13 cellular contexts compared by ENCODE assay signal in the genomic region with DNA sequence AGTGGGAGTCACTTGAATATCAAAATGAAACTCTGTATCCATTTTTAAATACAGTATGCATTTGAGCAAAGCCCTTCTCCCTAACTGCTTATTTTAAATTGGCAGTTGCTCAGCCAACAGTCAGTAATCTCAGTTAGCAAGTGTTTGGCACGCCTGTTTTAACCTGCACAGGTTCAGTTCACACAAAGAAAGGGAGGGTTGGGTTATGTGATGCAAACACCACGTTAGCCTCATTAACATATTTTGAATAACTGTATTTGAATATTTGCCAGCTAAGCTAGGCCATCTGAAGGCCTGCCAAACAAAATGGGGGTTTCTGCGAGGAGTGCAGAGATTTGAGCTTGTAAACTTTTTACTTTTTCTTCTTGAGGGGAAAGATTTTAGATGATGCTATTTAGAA. TPM values are rescaled to one million over a fixed set of nuclear protein-coding genes. Genes with fewer than 3 reads are reported as not detected.
DNase-seq lines count a peak whose midpoint lies in the region; ATAC-seq and TF ChIP-seq lines count a peak whose summit lies in the region.
"Had no signal": no experiment of that assay in that cellular context is flagged by ENCODE, and none has a peak within 500 bp of the region (broad histone marks: within the 10 kb centered on the region; RNA-seq: fewer than 3 reads in every experiment).

No MANE protein-coding gene starts in this region.

- no peak overlapping the region for H2BK12ac ChIP-seq in H9 (ENCODE audit: insufficient read length, low read depth, low read length)

- H3K56ac ChIP-seq in H9 (ENCODE audit: insufficient read length, low read depth, low read length) = no peak overlapping the region

- H4K8ac ChIP-seq in H9 (replicated peaks; ENCODE audit: insufficient read length, low read depth, low read length) = no peak overlapping the region

- no peak overlapping the region for H2BK5ac ChIP-seq in H9 (ENCODE audit: insufficient read length, low read length)

- no peak overlapping the region for H3K4me2 ChIP-seq in H9 (ENCODE audit: insufficient read depth, insufficient read length, low read length)
- H3K4me2 ChIP-seq in OCI-LY1 (ENCODE audit: low read length) = no peak overlapping the region
- no peak overlapping the region for H3K4me2 ChIP-seq in GM23248 (ENCODE audit: unreplicated experiment)

- no peaks in the 10 kb centered on the region for H3K79me1 ChIP-seq in H9 (ENCODE audit: insufficient read depth, low read depth, low read length, poor library complexity, severe bottlenecking)

- H4K91ac ChIP-seq in H9 (ENCODE audit: insufficient read length, low read depth, low read length) = no peak overlapping the region

- TF ChIP-seq CTCF in H9 (conservative IDR thresholded peaks at IDR 0.05) (no peak), OCI-LY1 (IDR thresholded peaks at IDR 0.05; ENCODE audit: low read length) (no peak), foreskin keratinocyte (conservative IDR thresholded peaks at IDR 0.05) (no peak), sigmoid colon (IDR thresholded peaks at IDR 0.05) (no peak)

- H3K9me2 ChIP-seq in OCI-LY1 (ENCODE audit: low read depth, low read length) = no peaks in the 10 kb centered on the region
- no peaks in the 10 kb centered on the region for H3K9me2 ChIP-seq in GM23248 (ENCODE audit: insufficient read depth)

- H3K27ac Mint-ChIP-seq in H9 = peak overlapping the region; percentile 29 to 95 (median 40); a peak in 5 of 7 replicates

- H3K27me3 Mint-ChIP-seq in H9 (ENCODE audit: low read depth) = no peaks in the 10 kb centered on the region

- no peaks in the 10 kb centered on the region for H3K23me2 ChIP-seq in H9 (ENCODE audit: insufficient read length, low read depth, low read length, poor library complexity, severe bottlenecking)

- H3K36me3 Mint-ChIP-seq in H9 (ENCODE audit: insufficient read depth in 1 of 3, low read depth in 3 of 3) = no peaks in the 10 kb centered on the region
- H3K36me3 Mint-ChIP-seq: CD8-positive, alpha-beta memory T cell had no signal

- no peak overlapping the region for H4K5ac ChIP-seq in H9 (ENCODE audit: insufficient read length, low read depth, low read length)

- TF ChIP-seq POLR2A in sigmoid colon (IDR thresholded peaks at IDR 0.05) = no peak

- no peak overlapping the region for H2BK120ac ChIP-seq in H9 (ENCODE audit: low read depth, low read length, poor library complexity, severe bottlenecking)

- no peak overlapping the region for H3K18ac ChIP-seq in H9 (ENCODE audit: insufficient read length, low read depth, low read length)

- no peak overlapping the region for H2BK20ac ChIP-seq in H9 (ENCODE audit: low read depth, low read length, poor library complexity, severe bottlenecking)

- H3K27me3 ChIP-seq in H9 (ENCODE audit: insufficient read depth, low read length) (no peaks in the 10 kb centered on the region), OCI-LY1 (ENCODE audit: insufficient read depth, low read length) (no peaks in the 10 kb centered on the region), foreskin keratinocyte (no peaks in the 10 kb centered on the region), sigmoid colon (no peaks in the 10 kb centered on the region), GM23248 (replicated peaks; ENCODE audit: insufficient read depth) (no peaks in the 10 kb centered on the region)

- H3K4me1 Mint-ChIP-seq in H9 = peaks cover 79 to 80% of the 10 kb centered on the region in 2 experiments

- no peak overlapping the region for H2BK15ac ChIP-seq in H9 (ENCODE audit: low read depth, low read length)

- no peaks in the 10 kb centered on the region for H4K20me1 ChIP-seq in H9 (ENCODE audit: control insufficient read depth, insufficient read depth, insufficient read length)
- H4K20me1 ChIP-seq in OCI-LY1 (ENCODE audit: insufficient read depth, low read length) = no peaks in the 10 kb centered on the region
- no peaks in the 10 kb centered on the region for H4K20me1 ChIP-seq in GM23248 (ENCODE audit: insufficient read depth)

- no CpG with 5 or more reads among the region's 3 CpGs for WGBS in H9 (ENCODE audit: extremely low coverage, insufficient read length, low lambda C conversion rate)
- 14 to 41% methylated on average over 3 of the region's 3 CpGs for WGBS in sigmoid colon, 2 donors
- 96 to 99% methylated on average over 3 of the region's 3 CpGs for WGBS in GM23248 (ENCODE audit: low coverage in 1 of 2, low lambda C conversion rate in 2 of 2, missing lambda C conversion rate in 2 of 2), 2 experiments

- TF ChIP-seq EP300 in sigmoid colon (IDR thresholded peaks at IDR 0.05) = no peak

- H3K4me1 ChIP-seq in H9 (ENCODE audit: insufficient read depth, low read length) (peaks cover 13% of the 10 kb centered on the region; the same call in 1 of the 2 replicates), OCI-LY1 (ENCODE audit: insufficient read depth, low read length, severe bottlenecking) (peaks cover 61% of the 10 kb centered on the region), foreskin keratinocyte (peaks cover 79% of the 10 kb centered on the region), sigmoid colon (peaks cover 0 to 100% (median 95%) of the 10 kb centered on the region in 4 donors), GM23248 (ENCODE audit: insufficient read depth) (peaks cover 47% of the 10 kb centered on the region)

- in situ Hi-C loops in GM23248 (cut with MboI) = no loop called here

- H3K23ac ChIP-seq in H9 (ENCODE audit: insufficient read length, low read depth, low read length) = no peak overlapping the region

- H3K9me3 ChIP-seq in H9 (ENCODE audit: control insufficient read depth, low read depth, low read length) = no peaks in the 10 kb centered on the region
- H3K9me3 ChIP-seq in OCI-LY1 (ENCODE audit: low read length) = no peaks in the 10 kb centered on the region
- H3K9me3 ChIP-seq in sigmoid colon = no peaks in the 10 kb centered on the region
- H3K9me3 ChIP-seq in GM23248 (ENCODE audit: low read depth) = no peaks in the 10 kb centered on the region

- no peaks in the 10 kb centered on the region for H3K9me3 Mint-ChIP-seq in H9
- H3K9me3 Mint-ChIP-seq: CD8-positive, alpha-beta memory T cell had no signal

- H2AK5ac ChIP-seq in H9 (ENCODE audit: insufficient read length, low read length) = no peak overlapping the region

- ATAC-seq in foreskin keratinocyte (peak; percentile 43), GM18868 (IDR thresholded peaks at IDR 0.05; ENCODE audit: unreplicated experiment) (no peak), GM21717 (IDR thresholded peaks at IDR 0.05; ENCODE audit: unreplicated experiment) (no peak)

- no peak overlapping the region for H3K14ac ChIP-seq in H9 (ENCODE audit: insufficient read depth, low read length)

- H3F3A ChIP-seq in OCI-LY1 (ENCODE audit: insufficient read depth, low read length) = no peaks in the 10 kb centered on the region
- peaks cover 18% of the 10 kb centered on the region; the same call in 1 of the 2 replicates for H3F3A ChIP-seq in GM23248 (ENCODE audit: insufficient read depth)

- H3K4me3 Mint-ChIP-seq in H9 = no peak overlapping the region; a peak in 1 of 5 replicates
- H3K4me3 Mint-ChIP-seq: CD8-positive, alpha-beta memory T cell had no signal

- 0 out of 2 replicates have a peak, but pooled peaks cover 1% of the 10 kb centered on the region for H3K79me2 ChIP-seq in H9 (ENCODE audit: insufficient read depth, low read length)
- no peaks in the 10 kb centered on the region for H3K79me2 ChIP-seq in OCI-LY1 (ENCODE audit: insufficient read depth, low read length)
- peaks cover 31% of the 10 kb centered on the region for H3K79me2 ChIP-seq in GM23248 (ENCODE audit: insufficient read depth)

- H3K27ac ChIP-seq in H9 (ENCODE audit: insufficient read length, low read depth, low read length) (no peak overlapping the region), OCI-LY1 (ENCODE audit: low read depth, low read length, poor library complexity, severe bottlenecking) (peak overlapping the region; percentile 72), foreskin keratinocyte (peak overlapping the region; percentile 39), sigmoid colon (peak overlapping the region; percentile 50 to 74 (median 67)), GM23248 (no peak overlapping the region)

- H2AFZ ChIP-seq in H9 (ENCODE audit: low read length) (no peak overlapping the region), OCI-LY1 (ENCODE audit: low read length) (no peak overlapping the region), GM23248 (no peak overlapping the region)

- DNase-seq in H9 (no peak), foreskin keratinocyte (peak; percentile 64 to 85), sigmoid colon (no peak), posterior cingulate gyrus (no peak), GM23248 (no peak)
- DNase-seq: CD8-positive, alpha-beta memory T cell; erythroblast; KG1; kidney glomerular epithelial cell; NCI-H526 treated with DMSO at 0.1 percent for 48 hours had no signal

- H3K4ac ChIP-seq in H9 (ENCODE audit: low read depth, low read length) = no peak overlapping the region

- no peak overlapping the region for H3K4me3 ChIP-seq in OCI-LY1 (ENCODE audit: low read depth, low read length, poor library complexity, severe bottlenecking)
- H3K4me3 ChIP-seq in sigmoid colon = no peak overlapping the region
- no peak overlapping the region for H3K4me3 ChIP-seq in GM23248

- intact Hi-C loops in sigmoid colon (cut with DNase I) (loop anchor here (5.0 kb wide), 1 partner anchor 101 kb away; no protein-coding TSS in a partner anchor), posterior cingulate gyrus (cut with DNase I) (no loop called here)

- no peak overlapping the region for H3K9ac ChIP-seq in H9 (ENCODE audit: extremely low read depth, insufficient read length, low read length)
- H3K9ac ChIP-seq in OCI-LY1 (ENCODE audit: low read length) = no peak overlapping the region
- H3K9ac ChIP-seq in GM23248 = no peak overlapping the region

- H3K36me3 ChIP-seq in OCI-LY1 (ENCODE audit: insufficient read depth, low read length) = no peaks in the 10 kb centered on the region
- H3K36me3 ChIP-seq in sigmoid colon = no peaks in the 10 kb centered on the region
- H3K36me3 ChIP-seq in GM23248 (ENCODE audit: low read depth) = no peaks in the 10 kb centered on the region

- H3T11ph ChIP-seq in H9 (ENCODE audit: low read length) = no peak overlapping the region

RNA-seq across cellular contexts. Expression of a gene that starts 19.8 kb away (rescaled TPM):
- total RNA-seq in H9 (2021) (13.8 and 15.3 TPM in 2 replicates), foreskin keratinocyte (10.4 and 12.8 TPM in 2 replicates), sigmoid colon (10 to 100 TPM; 44.1 to 71.6 (median 62.4) TPM)
- polyA plus RNA-seq in foreskin keratinocyte (1.3 and 1.8 TPM in 2 replicates), sigmoid colon (10 to 100 TPM; 10.0 to 13.2 (median 11.4) TPM), GM23248 (2016; fragmentation: Nextera tagmentation; extraction: Ambion mirVana) (1.8 and 2.0 TPM in 2 replicates)
- 6.3 and 7.1 TPM in 2 replicates for total RNA-seq in GM23248 (2014; rRNA removed; shearing (Covaris generic))

Comparison
In these comparisons a context has a peak if more than half of its experiments do, and no peak if none do; other contexts are left out.
1. DNase-seq: peak in foreskin keratinocyte (2 of 2); none in H9 (single experiment), sigmoid colon (single experiment), posterior cingulate gyrus (0 of 10) and GM23248 (single experiment).
2. H3K27ac ChIP-seq: peak in OCI-LY1 (single experiment), foreskin keratinocyte (single experiment) and sigmoid colon (4 of 4); none in H9 (single experiment) and GM23248 (single experiment).